Comparison of ENCODE assay signal across 12 cellular contexts in the genomic region with DNA sequence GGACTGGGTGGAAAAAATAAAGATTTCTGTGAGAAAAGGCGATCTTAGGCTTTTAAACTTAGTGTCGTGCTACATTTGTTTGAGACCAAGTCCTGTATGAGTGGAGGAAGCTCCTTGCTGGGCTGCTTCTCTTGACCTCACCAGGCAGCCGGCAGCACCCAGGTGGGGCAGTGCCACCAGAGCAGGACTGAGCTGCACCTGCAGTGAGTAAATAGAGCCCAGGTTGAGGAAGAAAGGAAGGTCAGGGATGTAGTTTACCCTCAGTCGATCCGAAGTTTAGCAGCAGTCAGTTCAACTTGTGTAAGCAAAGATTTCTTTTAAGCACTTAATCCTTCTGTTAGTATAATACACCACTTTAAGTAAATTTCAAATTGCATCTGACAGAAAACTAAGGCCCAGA. TPM values are rescaled to one million over a fixed set of nuclear protein-coding genes. Genes with fewer than 3 reads are reported as not detected.
DNase-seq lines count a peak whose midpoint lies in the region; ATAC-seq and TF ChIP-seq lines count a peak whose summit lies in the region.
"Had no signal": no experiment of that assay in that cellular context is flagged by ENCODE, and none has a peak within 500 bp of the region (broad histone marks: within the 10 kb centered on the region; RNA-seq: fewer than 3 reads in every experiment).

No MANE protein-coding gene starts in this region.

- H2AFZ ChIP-seq in smooth muscle cell (ENCODE audit: low read depth) = no peak overlapping the region

- H3K9ac ChIP-seq in smooth muscle cell (ENCODE audit: low read depth) = no peak overlapping the region

- POLR2A ChIA-PET in Panc1 (lab: Charles Lee) = no interaction called here

- no peak for TF ChIP-seq CTCF in Panc1 (IDR thresholded peaks at IDR 0.05)
- no peak for TF ChIP-seq CTCF in smooth muscle cell (IDR thresholded peaks at IDR 0.05; ENCODE audit: borderline replicate concordance, insufficient read depth, poor library complexity, severe bottlenecking)
- TF ChIP-seq CTCF in foreskin keratinocyte (conservative IDR thresholded peaks at IDR 0.05) = no peak

- ATAC-seq in Panc1 (no peak), left lobe of liver (peak; percentile 46), GM19452 (IDR thresholded peaks at IDR 0.05; ENCODE audit: unreplicated experiment) (no peak), foreskin keratinocyte (no peak), HG03469 (IDR thresholded peaks at IDR 0.05; ENCODE audit: unreplicated experiment) (no peak)

- intact Hi-C loops in Panc1 (cut with micrococcal nuclease; ENCODE audit: unreplicated experiment) = loop anchor here (10.0 kb wide), 1 partner anchor 104 kb away; no protein-coding TSS in a partner anchor

- H3K27ac ChIP-seq in Panc1 (ENCODE audit: low read length) = peak overlapping the region; percentile 88
- H3K27ac ChIP-seq in smooth muscle cell (ENCODE audit: low read depth) = peak overlapping the region; percentile 80
- H3K27ac ChIP-seq in foreskin keratinocyte = no peak overlapping the region

- BruUV-seq in Panc1 (replicated peaks; lab: Mats Ljungman, UMichigan) = no TSS peak

- in situ Hi-C loops in Panc1 (cut with HindIII; ENCODE audit: low pct_unique_long_range_greater_than_20kb, low sequenced_read_pairs) = no loop called here

- H3K27me3 ChIP-seq in Panc1 (ENCODE audit: control insufficient read depth, insufficient read depth, low read length) = no peaks in the 10 kb centered on the region
- no peaks in the 10 kb centered on the region for H3K27me3 ChIP-seq in smooth muscle cell (ENCODE audit: low read depth)
- no peaks in the 10 kb centered on the region for H3K27me3 ChIP-seq in foreskin keratinocyte

- WGBS in smooth muscle cell (ENCODE audit: low lambda C conversion rate) = 61% methylated on average over 5 of the region's 5 CpGs

- no peak overlapping the region for H3K4me3 ChIP-seq in Panc1 (ENCODE audit: low read depth in 2 of 2, low read length in 2 of 2)
- H3K4me3 ChIP-seq in smooth muscle cell = no peak overlapping the region

- peaks cover 28% of the 10 kb centered on the region for H3F3A ChIP-seq in smooth muscle cell (ENCODE audit: low read depth)

- CTCF ChIA-PET in Panc1 (lab: Charles Lee) = no interaction called here

- H3K36me3 ChIP-seq in Panc1 (ENCODE audit: control insufficient read depth, insufficient read depth, low read length) = peaks cover 12% of the 10 kb centered on the region; the same call in 1 of the 2 replicates
- H3K36me3 ChIP-seq in smooth muscle cell (ENCODE audit: low read depth) = peaks cover 2% of the 10 kb centered on the region

- DNase-seq in NCI-H2196 (lab: John Stamatoyannopoulos, UW; ENCODE audit: unreplicated experiment) (peak; percentile 25), NCI-H2196 treated with DMSO at 0.1 percent for 48 hours (lab: John Stamatoyannopoulos, UW; ENCODE audit: unreplicated experiment) (no peak), Panc1 (ENCODE audit: low read depth, low spot score) (no peak), left lobe of liver (ENCODE audit: low spot score) (no peak), smooth muscle cell (lab: John Stamatoyannopoulos, UW; ENCODE audit: unreplicated experiment) (no peak), foreskin keratinocyte (no peak)
- DNase-seq: aorta, DMS79 treated with DMSO at 0.1 percent for 48 hours, NCI-H1092 treated with DMSO at 0.1 percent for 48 hours, NCI-H82 had no signal

- H3K9me3 ChIP-seq in Panc1 (ENCODE audit: control insufficient read depth, insufficient read depth, low read depth, low read length) (no peaks in the 10 kb centered on the region), smooth muscle cell (replicated peaks; ENCODE audit: low read depth) (no peaks in the 10 kb centered on the region)

- peaks cover 100% of the 10 kb centered on the region for H4K20me1 ChIP-seq in smooth muscle cell (ENCODE audit: low read depth)

- H3K79me2 ChIP-seq in smooth muscle cell (ENCODE audit: low read depth) = peaks cover 100% of the 10 kb centered on the region

- H3K4me2 ChIP-seq in smooth muscle cell = peak overlapping the region; percentile 76

- H3K4me1 ChIP-seq in Panc1 (ENCODE audit: control insufficient read depth, insufficient read depth, low read length) (peaks cover 75% of the 10 kb centered on the region), smooth muscle cell (ENCODE audit: low read depth) (peaks cover 26% of the 10 kb centered on the region), foreskin keratinocyte (peaks cover 5% of the 10 kb centered on the region)

RNA-seq across cellular contexts. Expression of gene HNRNPM, which starts 13.6 kb away (rescaled TPM):
- total RNA-seq in Panc1 (2021; ENCODE audit: unreplicated experiment) = 225 TPM
- polyA plus RNA-seq in Panc1 (2012; ENCODE audit: insufficient read length) = 330 TPM
- total RNA-seq in left lobe of liver = 66.9 TPM
- total RNA-seq in smooth muscle cell = 44.3 and 54.9 TPM in 2 replicates
- 143 and 156 TPM in 2 replicates for polyA plus RNA-seq in smooth muscle cell
- total RNA-seq in foreskin keratinocyte = 162 and 202 TPM in 2 replicates
- 152 and 180 TPM in 2 replicates for polyA plus RNA-seq in foreskin keratinocyte

RNA-seq across cellular contexts. Expression of gene PRAM1, which starts 44.1 kb away (rescaled TPM):
- total RNA-seq in Panc1 (2021; ENCODE audit: unreplicated experiment) = 0.15 TPM
- not detected for polyA plus RNA-seq in Panc1 (2012; ENCODE audit: insufficient read length)
- 1.7 TPM for total RNA-seq in left lobe of liver
- not detected in 2 replicates for total RNA-seq in smooth muscle cell
- 0.18 and 0.74 TPM in 2 replicates for polyA plus RNA-seq in smooth muscle cell
- not detected in 2 replicates for total RNA-seq in foreskin keratinocyte
- not detected in 2 replicates for polyA plus RNA-seq in foreskin keratinocyte

RNA-seq across cellular contexts. Expression of gene MARCHF2, which starts 45.3 kb away (rescaled TPM):
- 32.6 TPM for total RNA-seq in Panc1 (2021; ENCODE audit: unreplicated experiment)
- 62.9 TPM for polyA plus RNA-seq in Panc1 (2012; ENCODE audit: insufficient read length)
- total RNA-seq in left lobe of liver = 44.6 TPM
- total RNA-seq in smooth muscle cell = 22.2 and 22.5 TPM in 2 replicates
- 24.4 and 32.5 TPM in 2 replicates for polyA plus RNA-seq in smooth muscle cell
- 17.0 and 19.0 TPM in 2 replicates for total RNA-seq in foreskin keratinocyte
- polyA plus RNA-seq in foreskin keratinocyte = 15.4 and 20.2 TPM in 2 replicates

RNA-seq across cellular contexts. Expression of gene ZNF414, which starts 55.6 kb away (rescaled TPM):
- total RNA-seq in Panc1 (2021; ENCODE audit: unreplicated experiment) (37.1 TPM), left lobe of liver (12.0 TPM), smooth muscle cell (1.3 and 10.2 TPM in 2 replicates), foreskin keratinocyte (5.7 and 6.0 TPM in 2 replicates)
- 54.1 TPM for polyA plus RNA-seq in Panc1 (2012; ENCODE audit: insufficient read length)
- polyA plus RNA-seq in smooth muscle cell (33.0 and 42.4 TPM in 2 replicates), foreskin keratinocyte (14.0 and 15.7 TPM in 2 replicates)
